8 cellular contexts compared by ENCODE assay signal in genomic region chr12:57745485-57745881, GRCh38. TPM values are rescaled to one million over a fixed set of nuclear protein-coding genes. Genes with fewer than 3 reads are reported as not detected.
DNase-seq lines count a peak whose midpoint lies in the region; ATAC-seq and TF ChIP-seq lines count a peak whose summit lies in the region.

No MANE protein-coding gene starts in this region.

- H3K27me3 ChIP-seq in adipocyte (replicated peaks; ENCODE audit: control insufficient read depth, insufficient read depth, low read length) (peaks cover 12% of the 10 kb centered on the region), kidney epithelial cell (ENCODE audit: control insufficient read depth, insufficient read depth, low read length) (peaks cover 16% of the 10 kb centered on the region), thoracic aorta (replicated peaks; ENCODE audit: insufficient read depth) (no peaks in the 10 kb centered on the region)

- H3K9me3 ChIP-seq in adipocyte (ENCODE audit: control insufficient read depth, low read length) (no peaks in the 10 kb centered on the region), thoracic aorta (no peaks in the 10 kb centered on the region)

- no peak for ATAC-seq in thoracic aorta (ENCODE audit: insufficient number of reproducible peaks, low FRiP score, low read depth)
- ATAC-seq in HG02623 (IDR thresholded peaks at IDR 0.05; ENCODE audit: unreplicated experiment) = no peak

- H3K36me3 ChIP-seq in adipocyte (ENCODE audit: control insufficient read depth, insufficient read depth, low read length, severe bottlenecking) (peaks cover 41% of the 10 kb centered on the region), kidney epithelial cell (ENCODE audit: control insufficient read depth, insufficient read depth, low read length) (peaks cover 2% of the 10 kb centered on the region), thoracic aorta (peaks cover 21% of the 10 kb centered on the region)

- H3K27ac ChIP-seq in thoracic aorta = peak overlapping the region; percentile 98

- H3K9ac ChIP-seq in adipocyte (ENCODE audit: low read length) = peak overlapping the region; percentile 98

- H3K4me1 ChIP-seq in adipocyte (ENCODE audit: control insufficient read depth, insufficient read depth, low read length) = peaks cover 18% of the 10 kb centered on the region
- peaks cover 3 to 6% of the 10 kb centered on the region in 2 donors for H3K4me1 ChIP-seq in thoracic aorta (ENCODE audit: control insufficient read depth in 1 of 2, low read depth in 2 of 2)

- H3K4me3 ChIP-seq in adipocyte (ENCODE audit: low read length) (peak overlapping the region; percentile 98), kidney epithelial cell (ENCODE audit: low read depth, low read length) (peak overlapping the region; percentile 86), thoracic aorta (peak overlapping the region; percentile 97)

- TF ChIP-seq CTCF in kidney epithelial cell (IDR thresholded peaks at IDR 0.05; ENCODE audit: insufficient read depth, low read length, poor library complexity, severe bottlenecking) (no peak), thoracic aorta (IDR thresholded peaks at IDR 0.05) (no peak)

- DNase-seq in activated CD8-positive, alpha-beta memory T cell treated with anti-CD3 and anti-CD28 coated beads for 24 hours = peak; percentile 73
- no peak for DNase-seq in activated CD8-positive, alpha-beta memory T cell treated with anti-CD3 and anti-CD28 coated beads, Interleukin-2, amount 50 U/mL, for 48 hours
- DNase-seq in adipocyte (ENCODE audit: low read depth) (no peak), kidney epithelial cell (ENCODE audit: low read depth) (no peak), thoracic aorta (ENCODE audit: low spot score) (no peak), cerebellar cortex (ENCODE audit: low spot score) (no peak), NCI-H524 treated with DMSO at 0.1 percent for 48 hours (lab: John Stamatoyannopoulos, UW) (no peak)

RNA-seq across cellular contexts. Expression of gene TSPAN31, which starts 0.6 kb away (rescaled TPM):
- total RNA-seq in kidney epithelial cell (39.6 and 77.1 TPM in 2 replicates), thoracic aorta (100 to 1,000 TPM in 1 of 2 donors, 10 to 100 TPM in 1; 58.8 to 115 TPM)

RNA-seq across cellular contexts. Expression of gene CDK4, which starts 6.6 kb away (rescaled TPM):
- total RNA-seq in kidney epithelial cell (257 and 298 TPM in 2 replicates), thoracic aorta (10 to 100 TPM; 52.3 to 72.8 TPM)

RNA-seq across cellular contexts. Expression of gene AGAP2, which starts 6.9 kb away (rescaled TPM):
- total RNA-seq in kidney epithelial cell (under 0.01 TPM in 1 of 2 replicates, not detected in the other), thoracic aorta (1 to 10 TPM; 1.2 to 3.5 TPM)

RNA-seq across cellular contexts. Expression of gene MARCHF9, which starts 9.4 kb away (rescaled TPM):
- 15.1 and 16.7 TPM in 2 replicates for total RNA-seq in kidney epithelial cell
- total RNA-seq in thoracic aorta = 10 to 100 TPM in 1 of 2 donors, 1 to 10 TPM in 1; 8.8 to 11.2 TPM

RNA-seq across cellular contexts. Expression of gene CYP27B1, which starts 21.4 kb away (rescaled TPM):
- total RNA-seq in kidney epithelial cell (4.3 and 5.2 TPM in 2 replicates), thoracic aorta (1 to 10 TPM in 1 of 2 donors, under 1 TPM in 1; 0.81 to 2.2 TPM)
